ENCODE assay signal across 25 cellular contexts in genomic region chr11:16812274-16812673, GRCh38.
DNase-seq lines count a peak whose midpoint lies in the region; ATAC-seq and TF ChIP-seq lines count a peak whose summit lies in the region.
"Had no signal": no experiment of that assay in that cellular context is flagged by ENCODE, and none has a peak within 500 bp of the region (broad histone marks: within the 10 kb centered on the region; RNA-seq: fewer than 3 reads in every experiment).

No MANE protein-coding gene starts in this region.

- H3K36me3 ChIP-seq in left ventricle myocardium inferior (peaks cover 14% of the 10 kb centered on the region), heart left ventricle (peaks cover 0 to 32% (median 7%) of the 10 kb centered on the region in 9 donors), tibial nerve (peaks cover 0 to 48% (median 0%) of the 10 kb centered on the region in 3 donors)
- H3K36me3 ChIP-seq: vagina had no signal

- peaks cover 95% of the 10 kb centered on the region for H3K4me1 Mint-ChIP-seq in dendritic cell treated with granulocyte-macrophage colony-stimulating factor and Interleukin-4, amounts not matched to agents 40 ng/mL and 50 ng/mL, for 4 days (ENCODE audit: low read depth)

- H3K4me3 ChIP-seq in left ventricle myocardium inferior (no peak overlapping the region), heart left ventricle (no peak overlapping the region), tibial nerve (no peak overlapping the region)
- H3K4me3 ChIP-seq: A549, dorsolateral prefrontal cortex, GM12878, lower lobe of right lung, pancreas, SK-N-MC, skin epidermis, vagina had no signal

- ATAC-seq in heart left ventricle (no peak), HG03378 (IDR thresholded peaks at IDR 0.05; ENCODE audit: unreplicated experiment) (no peak)
- ATAC-seq: A549; activated T-cell treated with anti-CD3 and anti-CD28 coated beads, Interleukin-2, amount 50 U/mL, for 72 hours; GM12878; lower lobe of right lung; Panc1; pancreas had no signal

- H3K4me3 Mint-ChIP-seq in dendritic cell treated with granulocyte-macrophage colony-stimulating factor and Interleukin-4, amounts not matched to agents 40 ng/mL and 50 ng/mL, for 4 days = no peak overlapping the region
- H3K4me3 Mint-ChIP-seq: activated naive CD8-positive, alpha-beta T cell treated with anti-CD3 and anti-CD28 coated beads, Interleukin-2, amount 10 ng/mL, durations not matched to agents 7 days and 5 days; activated T-cell treated with anti-CD3 and anti-CD28 coated beads, Interleukin-2, amount 50 U/mL, for 72 hours had no signal

- H3K27me3 Mint-ChIP-seq in dendritic cell treated with granulocyte-macrophage colony-stimulating factor and Interleukin-4, amounts not matched to agents 40 ng/mL and 50 ng/mL, for 4 days = no peaks in the 10 kb centered on the region

- DNase-seq in left ventricle myocardium inferior (no peak), heart left ventricle (no peak), mesenteric fat pad (ENCODE audit: low spot score) (peak; percentile 43), tibial nerve (ENCODE audit: low spot score in 2 of 2) (no peak), NCI-H1048 (lab: John Stamatoyannopoulos, UW) (no peak), NCI-H1105 (lab: John Stamatoyannopoulos, UW) (no peak)
- DNase-seq: activated CD4-positive, CD25-positive, alpha-beta regulatory T cell treated with anti-CD3 and anti-CD28 coated beads, Interleukin-2, amount 50 U/mL, for 72 hours; activated CD8-positive, alpha-beta memory T cell treated with anti-CD3 and anti-CD28 coated beads for 24 hours; activated naive CD8-positive, alpha-beta T cell treated with anti-CD3 and anti-CD28 coated beads, Interleukin-2, amount 10 ng/mL, durations not matched to agents 7 days and 5 days; activated T-cell treated with anti-CD3 and anti-CD28 coated beads, Interleukin-2, amount 50 U/mL, for 72 hours; dorsolateral prefrontal cortex; erythroblast; lower lobe of right lung; NCI-H146; NCI-H82; pancreas; stimulated activated CD4-positive, alpha-beta T cell treated with anti-CD3 and anti-CD28 coated beads, Interleukin-4, amount 100 ng/mL, for 1 hour had no signal

- TF ChIP-seq POLR2A in heart left ventricle (IDR thresholded peaks at IDR 0.05) (no peak), tibial nerve (IDR thresholded peaks at IDR 0.05) (no peak)

- intact Hi-C loops in left ventricle myocardium inferior (cut with micrococcal nuclease) (no loop called here), heart left ventricle (cut with DNase I) (loop anchor here in 5 of 10 donors (5.0 to 10.0 kb wide), 3 partner anchors 115 to 253 kb away; no protein-coding TSS in a partner anchor)
- intact Hi-C loops in dendritic cell treated with granulocyte-macrophage colony-stimulating factor and Interleukin-4, amounts not matched to agents 40 ng/mL and 50 ng/mL, for 4 days (cut with micrococcal nuclease) = no loop called here

- peak overlapping the region; percentile 33 for H3K27ac ChIP-seq in left ventricle myocardium inferior (replicated peaks)
- H3K27ac ChIP-seq in heart left ventricle = peak overlapping the region in 5 of 12 donors; percentile 31 to 73 (median 46)
- H3K27ac ChIP-seq in tibial nerve = peak overlapping the region in 3 of 4 donors; percentile 72 to 83 (median 79)
- H3K27ac ChIP-seq: A549, lower lobe of right lung, pancreas, SK-N-MC, vagina had no signal

- TF ChIP-seq CTCF in left ventricle myocardium inferior (IDR thresholded peaks at IDR 0.05; ENCODE audit: borderline replicate concordance) (no peak), heart left ventricle (IDR thresholded peaks at IDR 0.05) (no peak), tibial nerve (IDR thresholded peaks at IDR 0.05) (no peak)

- peak overlapping the region; percentile 61 for H3K27ac Mint-ChIP-seq in dendritic cell treated with granulocyte-macrophage colony-stimulating factor and Interleukin-4, amounts not matched to agents 40 ng/mL and 50 ng/mL, for 4 days
- H3K27ac Mint-ChIP-seq: activated naive CD8-positive, alpha-beta T cell treated with anti-CD3 and anti-CD28 coated beads, Interleukin-2, amount 10 ng/mL, durations not matched to agents 7 days and 5 days; activated T-cell treated with anti-CD3 and anti-CD28 coated beads, Interleukin-2, amount 50 U/mL, for 72 hours had no signal

- no peaks in the 10 kb centered on the region for H3K27me3 ChIP-seq in left ventricle myocardium inferior (ENCODE audit: low read depth)
- no peaks in the 10 kb centered on the region for H3K27me3 ChIP-seq in heart left ventricle
- H3K27me3 ChIP-seq in tibial nerve = no peaks in the 10 kb centered on the region
- H3K27me3 ChIP-seq: dorsolateral prefrontal cortex, pancreas, vagina had no signal

- WGBS in heart left ventricle, 4 donors = 44 to 53% (median 48%) methylated on average over 4 to 5 of the region's 5 CpGs
- WGBS in tibial nerve, 2 donors = 50 to 68% methylated on average over 5 of the region's 5 CpGs

- peaks cover 72% of the 10 kb centered on the region for H3K4me1 ChIP-seq in left ventricle myocardium inferior
- H3K4me1 ChIP-seq in heart left ventricle = peaks cover 4 to 96% (median 28%) of the 10 kb centered on the region in 12 donors
- peaks cover 0 to 40% (median 6%) of the 10 kb centered on the region in 4 donors for H3K4me1 ChIP-seq in tibial nerve
- H3K4me1 ChIP-seq: A549 had no signal

- peak; percentile 74 to 89 for TF ChIP-seq EP300 in tibial nerve (IDR thresholded peaks at IDR 0.05)

- H3K9me3 ChIP-seq in left ventricle myocardium inferior (replicated peaks) = no peaks in the 10 kb centered on the region
- H3K9me3 ChIP-seq in heart left ventricle = no peaks in the 10 kb centered on the region
- no peaks in the 10 kb centered on the region for H3K9me3 ChIP-seq in tibial nerve
- H3K9me3 ChIP-seq: A549, lower lobe of right lung, pancreas, vagina had no signal

- H3K36me3 Mint-ChIP-seq in dendritic cell treated with granulocyte-macrophage colony-stimulating factor and Interleukin-4, amounts not matched to agents 40 ng/mL and 50 ng/mL, for 4 days (ENCODE audit: low read depth) = no peaks in the 10 kb centered on the region
- H3K36me3 Mint-ChIP-seq: activated naive CD8-positive, alpha-beta T cell treated with anti-CD3 and anti-CD28 coated beads, Interleukin-2, amount 10 ng/mL, durations not matched to agents 7 days and 5 days had no signal

- no peaks in the 10 kb centered on the region for H3K9me3 Mint-ChIP-seq in dendritic cell treated with granulocyte-macrophage colony-stimulating factor and Interleukin-4, amounts not matched to agents 40 ng/mL and 50 ng/mL, for 4 days
- H3K9me3 Mint-ChIP-seq: activated naive CD8-positive, alpha-beta T cell treated with anti-CD3 and anti-CD28 coated beads, Interleukin-2, amount 10 ng/mL, durations not matched to agents 7 days and 5 days; activated T-cell treated with anti-CD3 and anti-CD28 coated beads, Interleukin-2, amount 50 U/mL, for 72 hours had no signal
